24 cellular contexts compared by ENCODE assay signal in the genomic region with DNA sequence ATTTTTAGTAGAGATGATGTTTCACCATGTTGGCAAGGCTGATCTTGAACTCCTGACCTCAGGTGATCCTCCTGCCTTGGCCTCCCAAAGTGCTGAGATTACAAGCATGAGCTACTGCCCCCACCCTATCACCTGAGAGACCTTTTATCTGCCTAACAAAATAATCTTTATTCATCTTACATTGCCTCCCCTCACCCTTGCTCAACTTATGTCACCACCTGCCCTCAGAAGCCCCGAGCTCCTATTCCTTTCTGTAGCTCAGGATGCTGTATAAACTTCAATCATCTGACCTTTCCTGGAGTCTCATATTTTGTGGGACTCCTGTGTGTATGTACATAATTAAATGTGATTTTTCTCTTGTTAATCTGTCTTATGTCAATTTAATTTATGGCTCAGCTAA. TPM values are rescaled to one million over a fixed set of nuclear protein-coding genes. Genes with fewer than 3 reads are reported as not detected.
"Had no signal": no experiment of that assay in that cellular context is flagged by ENCODE, and none has a peak within 500 bp of the region (broad histone marks: within the 10 kb centered on the region; RNA-seq: fewer than 3 reads in every experiment).

No MANE protein-coding gene starts in this region.

- DNase-seq: KBM-7, MG63, NCI-H1092, NCI-H1105 treated with DMSO at 0.1 percent for 48 hours, NCI-H1417 treated with DMSO at 0.1 percent for 48 hours, NCI-H146, NCI-H187, NCI-H2029, NCI-H2081 treated with DMSO at 0.1 percent for 48 hours, NCI-H2171, NCI-H226, NCI-H446, NCI-H510A, NCI-H524 treated with DMSO at 0.1 percent for 48 hours, NCI-H69, NCI-H774, RPMI8226, SHP77, SK-N-SH, SW 1271 had no signal

- FAIRE-seq: RCC 7860 had no signal

RNA-seq across cellular contexts. Expression of gene ENPP6, which starts 29.7 kb away (rescaled TPM):
- total RNA-seq: HT-29, LHCN-M2, SK-MEL-5 had no signal
